Comparison of ENCODE assay signal across 10 cellular contexts in genomic region chr5:133996683-133997252, GRCh38. TPM values are rescaled to one million over a fixed set of nuclear protein-coding genes. Genes with fewer than 3 reads are reported as not detected.
A peak's percentile ranks its signal among the peaks of the same experiment; 100 is the strongest.
DNase-seq lines count a peak whose midpoint lies in the region; ATAC-seq, FAIRE-seq and TF ChIP-seq lines count a peak whose summit lies in the region.
"Had no signal": no experiment of that assay in that cellular context is flagged by ENCODE, and none has a peak within 500 bp of the region (broad histone marks: within the 10 kb centered on the region; RNA-seq: fewer than 3 reads in every experiment).

No MANE protein-coding gene starts in this region.

- H3K79me2 ChIP-seq in astrocyte (ENCODE audit: insufficient read depth, low read length) = peaks cover 100% of the 10 kb centered on the region

- H3K36me3 Mint-ChIP-seq in Caco-2 (ENCODE audit: insufficient read depth, unreplicated experiment) = peaks cover 33% of the 10 kb centered on the region
- peaks cover 10% of the 10 kb centered on the region for H3K36me3 Mint-ChIP-seq in astrocyte (ENCODE audit: low read depth, unreplicated experiment)
- H3K36me3 Mint-ChIP-seq in memory B cell = peaks cover 2% of the 10 kb centered on the region
- peaks cover 59% of the 10 kb centered on the region for H3K36me3 Mint-ChIP-seq in activated T-helper 17 cell treated with anti-CD3 and anti-CD28 coated beads, Interleukin-2, amount 50 U/mL, for 72 hours (ENCODE audit: low read depth)

- no peaks in the 10 kb centered on the region for H3K9me3 ChIP-seq in Caco-2
- H3K9me3 ChIP-seq in HEK293 (ENCODE audit: control insufficient read depth, insufficient read depth, low read depth, low read length) = no peaks in the 10 kb centered on the region
- H3K9me3 ChIP-seq in astrocyte (ENCODE audit: insufficient read depth, low read depth, low read length) = no peaks in the 10 kb centered on the region
- H3K9me3 ChIP-seq in aorta (ENCODE audit: control insufficient read depth, low read length) = no peaks in the 10 kb centered on the region

- H3K36me3 ChIP-seq in Caco-2 (ENCODE audit: control insufficient read depth, insufficient read depth, low read length) (peaks cover 3% of the 10 kb centered on the region), HEK293 (ENCODE audit: control insufficient read depth in 2 of 2, insufficient read depth in 1 of 2, low read length in 2 of 2) (peaks cover 5 to 31% of the 10 kb centered on the region in 2 experiments; a peak in 2 of 3 replicates), astrocyte (ENCODE audit: insufficient read depth, low read length) (peaks cover 4% of the 10 kb centered on the region), aorta (ENCODE audit: control insufficient read depth in 1 of 2, insufficient read depth in 2 of 2, low read length in 1 of 2) (no peaks in the 10 kb centered on the region)

- no peak overlapping the region for H2AFZ ChIP-seq in astrocyte (ENCODE audit: low read depth, low read length)

- ATAC-seq in memory B cell (ENCODE audit: low read depth) (peak; percentile 41), GM21786 (IDR thresholded peaks at IDR 0.05; ENCODE audit: unreplicated experiment) (no peak), aorta (ENCODE audit: low FRiP score) (no peak), HG03097 (IDR thresholded peaks at IDR 0.05; ENCODE audit: low FRiP score, unreplicated experiment) (no peak)
- ATAC-seq in activated T-helper 17 cell treated with anti-CD3 and anti-CD28 coated beads, Interleukin-2, amount 50 U/mL, for 72 hours (replicated peaks) = no peak

- FAIRE-seq in astrocyte (lab: Jason Lieb, UNC) = no peak

- H3K4me3 Mint-ChIP-seq in Caco-2 (ENCODE audit: unreplicated experiment) (no peak overlapping the region), astrocyte (ENCODE audit: unreplicated experiment) (no peak overlapping the region), memory B cell (no peak overlapping the region)
- H3K4me3 Mint-ChIP-seq in activated T-helper 17 cell treated with anti-CD3 and anti-CD28 coated beads, Interleukin-2, amount 50 U/mL, for 72 hours = no peak overlapping the region

- H3K4me3 ChIP-seq in Caco-2 (ENCODE audit: low read depth, low read length) (no peak overlapping the region), HEK293 (ENCODE audit: low read depth, low read length) (no peak overlapping the region), astrocyte (ENCODE audit: insufficient read depth, low read depth, low read length) (no peak overlapping the region), aorta (ENCODE audit: low read length in 2 of 2) (no peak overlapping the region)

- POLR2A ChIA-PET in Caco-2 (lab: Charles Lee) = interaction anchor here (1.0 kb wide), 1 partner anchor 8 kb away, joined by 4 read pairs; the partner anchor contains the start of gene VDAC1
- POLR2A ChIA-PET in HEK293 (lab: Yijun Ruan, JAX) = interaction anchor here (0.6 to 0.8 kb wide), 3 partner anchors 8 to 12 kb away, joined by 3 to 4 read pairs (median 3); partner anchors contain the start of gene VDAC1

- H3K4me1 Mint-ChIP-seq in Caco-2 (ENCODE audit: low read depth, unreplicated experiment) (peaks cover 44% of the 10 kb centered on the region), astrocyte (ENCODE audit: low read depth, unreplicated experiment) (peaks cover 52% of the 10 kb centered on the region), memory B cell (peaks cover 49% of the 10 kb centered on the region)
- peaks cover 42% of the 10 kb centered on the region for H3K4me1 Mint-ChIP-seq in activated T-helper 17 cell treated with anti-CD3 and anti-CD28 coated beads, Interleukin-2, amount 50 U/mL, for 72 hours

- H3K4me2 ChIP-seq in astrocyte (ENCODE audit: low read length) = no peak overlapping the region

- H3K27me3 Mint-ChIP-seq in Caco-2 (ENCODE audit: insufficient read depth, unreplicated experiment) (no peaks in the 10 kb centered on the region), astrocyte (ENCODE audit: low read depth, unreplicated experiment) (no peaks in the 10 kb centered on the region), memory B cell (no peaks in the 10 kb centered on the region)
- H3K27me3 Mint-ChIP-seq in activated T-helper 17 cell treated with anti-CD3 and anti-CD28 coated beads, Interleukin-2, amount 50 U/mL, for 72 hours = no peaks in the 10 kb centered on the region

- BruUV-seq in Caco-2 (replicated peaks; lab: Mats Ljungman, UMichigan) = no TSS peak

- H3K27ac Mint-ChIP-seq in Caco-2 (ENCODE audit: unreplicated experiment) (no peak overlapping the region), astrocyte (ENCODE audit: unreplicated experiment) (no peak overlapping the region), memory B cell (no peak overlapping the region)
- no peak overlapping the region for H3K27ac Mint-ChIP-seq in activated T-helper 17 cell treated with anti-CD3 and anti-CD28 coated beads, Interleukin-2, amount 50 U/mL, for 72 hours

- DNase-seq in Caco-2 = no peak
- DNase-seq in astrocyte (ENCODE audit: low read depth) = no peak
- no peak for DNase-seq in memory B cell (ENCODE audit: low spot score in 2 of 2)
- DNase-seq in aorta = no peak
- DNase-seq: activated gamma-delta T cell, hippocampal formation had no signal

- peaks cover 56% of the 10 kb centered on the region for H3K4me1 ChIP-seq in Caco-2
- H3K4me1 ChIP-seq in HEK293 (ENCODE audit: control insufficient read depth, insufficient read depth, low read length) = peaks cover 32% of the 10 kb centered on the region
- peaks cover 26% of the 10 kb centered on the region for H3K4me1 ChIP-seq in astrocyte (ENCODE audit: insufficient read depth, low read length)
- peaks cover 3 to 5% of the 10 kb centered on the region in 2 donors for H3K4me1 ChIP-seq in aorta (ENCODE audit: control insufficient read depth in 1 of 2, insufficient read depth in 2 of 2, low read length in 2 of 2)

- TF ChIP-seq CTCF in Caco-2 (IDR thresholded peaks at IDR 0.05; ENCODE audit: insufficient read depth in 1 of 2, low read depth in 1 of 2, low read length in 1 of 2, severe bottlenecking in 1 of 2, unreplicated experiment in 1 of 2) (peak; percentile 45 to 59), HEK293 (tag by site-specific recombination; IDR thresholded peaks at IDR 0.05) (peak; percentile 35; the same call in 1 of the 2 replicates), astrocyte (IDR thresholded peaks at IDR 0.05; ENCODE audit: insufficient read depth, low read depth, low read length) (peak; percentile 49)

- H3K9me3 Mint-ChIP-seq in Caco-2 (ENCODE audit: unreplicated experiment) = no peaks in the 10 kb centered on the region
- H3K9me3 Mint-ChIP-seq in astrocyte (ENCODE audit: unreplicated experiment) = no peaks in the 10 kb centered on the region
- no peaks in the 10 kb centered on the region for H3K9me3 Mint-ChIP-seq in memory B cell
- H3K9me3 Mint-ChIP-seq in activated T-helper 17 cell treated with anti-CD3 and anti-CD28 coated beads, Interleukin-2, amount 50 U/mL, for 72 hours = no peaks in the 10 kb centered on the region

- CTCF ChIA-PET in Caco-2 (lab: Charles Lee) (interaction anchor here (0.6 to 2.0 kb wide), 12 partner anchors 8 to 1769 kb away, joined by 3 to 10 read pairs (median 4); partner anchors contain the start of genes P4HA2 and VDAC1), HEK293 (lab: Yijun Ruan, JAX) (interaction anchor here (0.5 to 2.9 kb wide), 21 partner anchors 9 to 1056 kb away, joined by 3 to 25 read pairs (median 4); partner anchors contain the start of gene C5orf15)

- no peak overlapping the region for H3K9ac ChIP-seq in astrocyte (ENCODE audit: low read length)

- peaks cover 98% of the 10 kb centered on the region for H4K20me1 ChIP-seq in astrocyte (ENCODE audit: insufficient read depth, low read length)

- 85 to 86% methylated on average over 3 of the region's 3 CpGs for WGBS in aorta, 2 donors

- H3K27ac ChIP-seq in HEK293 (ENCODE audit: extremely low read depth, low read depth, low read length) (no peak overlapping the region), astrocyte (ENCODE audit: low read depth, low read length) (no peak overlapping the region), aorta (ENCODE audit: low read depth in 1 of 2, low read length in 2 of 2) (no peak overlapping the region)

- H3K27me3 ChIP-seq in Caco-2 (replicated peaks; ENCODE audit: control insufficient read depth, insufficient read depth, low read length) (no peaks in the 10 kb centered on the region), astrocyte (ENCODE audit: insufficient read depth, low read length) (no peaks in the 10 kb centered on the region), aorta (ENCODE audit: control insufficient read depth in 1 of 2, insufficient read depth in 2 of 2, low read length in 1 of 2) (no peaks in the 10 kb centered on the region)

- intact Hi-C loops in Caco-2 (cut with micrococcal nuclease; ENCODE audit: unreplicated experiment) = no loop called here
- intact Hi-C loops in aorta (cut with DNase I) = no loop called here

TF ChIP-seq in HEK293, 187 proteins besides CTCF, POLR2A, EP300 and RAD21:
- TF ChIP-seq SCRT2 (tag by site-specific recombination; IDR thresholded peaks at IDR 0.05) (0 out of 2 replicates have a peak, but pooled peaks have one; percentile 30), ZNF660 (tag by site-specific recombination; IDR thresholded peaks at IDR 0.05) (0 out of 2 replicates have a peak, but pooled peaks have one; percentile 24), ZNF830 (tag by site-specific recombination; IDR thresholded peaks at IDR 0.05; ENCODE audit: low read depth) (no peak), ZNF654 (tag by site-specific recombination; IDR thresholded peaks at IDR 0.05; ENCODE audit: low read depth) (peak; percentile 25), OSR2 (tag by site-specific recombination; IDR thresholded peaks at IDR 0.05) (peak; percentile 82), FEZF1 (tag by site-specific recombination; IDR thresholded peaks at IDR 0.05) (no peak)
TF ChIP-seq in HEK293: peak in this region for 4.

RNA-seq across cellular contexts. Expression of gene VDAC1, which starts 8.0 kb away (rescaled TPM):
- 317 and 358 TPM in 2 replicates for total RNA-seq in Caco-2 (2022)
- total RNA-seq in astrocyte = 354 and 364 TPM in 2 replicates
- 100 to 1,000 TPM; 334 to 423 TPM for total RNA-seq in activated T-helper 17 cell treated with anti-CD3 and anti-CD28 coated beads, Interleukin-2, amount 50 U/mL, for 72 hours
- total RNA-seq in aorta = 100 to 1,000 TPM in 1 of 2 donors, 10 to 100 TPM in 1; 92.4 to 100 TPM
- polyA plus RNA-seq in aorta = 100 to 1,000 TPM in 1 of 2 donors, 10 to 100 TPM in 1; 72.2 to 126 TPM

RNA-seq across cellular contexts. Expression of gene C5orf15, which starts 28.3 kb away (rescaled TPM):
- 35.6 and 41.4 TPM in 2 replicates for total RNA-seq in Caco-2 (2022)
- total RNA-seq in astrocyte = 88.8 and 91.1 TPM in 2 replicates
- total RNA-seq in activated T-helper 17 cell treated with anti-CD3 and anti-CD28 coated beads, Interleukin-2, amount 50 U/mL, for 72 hours = 10 to 100 TPM; 17.9 to 36.8 TPM
- total RNA-seq in aorta = 10 to 100 TPM; 32.3 to 34.4 TPM
- polyA plus RNA-seq in aorta = 10 to 100 TPM; 18.7 to 30.6 TPM
